Comparison of ENCODE assay signal across 9 cellular contexts in genomic region chr9:136977223-136978072, GRCh38. TPM values are rescaled to one million over a fixed set of nuclear protein-coding genes. Genes with fewer than 3 reads are reported as not detected.
DNase-seq lines count a peak whose midpoint lies in the region; ATAC-seq and TF ChIP-seq lines count a peak whose summit lies in the region.
"Had no signal": no experiment of that assay in that cellular context is flagged by ENCODE, and none has a peak within 500 bp of the region (broad histone marks: within the 10 kb centered on the region; RNA-seq: fewer than 3 reads in every experiment).

Gene PTGDS, plus strand, starts transcription at chr9:136977504. Its CDS starts 75 bp downstream, at chr9:136977579.

- H3K27ac ChIP-seq in ectodermal cell (ENCODE audit: insufficient read depth, low read depth, low read length, poor library complexity, severe bottlenecking): no peak within 1 kb of the TSS
- H3K27ac ChIP-seq in lung (ENCODE audit: low read depth in 1 of 2, low read length in 1 of 2): peak within 1 kb of the TSS; percentile 52 to 82
- H3K27ac ChIP-seq in substantia nigra (ENCODE audit: low read depth, low read length, poor library complexity, severe bottlenecking): peak within 1 kb of the TSS; percentile 99

- no peak for TF ChIP-seq CTCF in lung (IDR thresholded peaks at IDR 0.05; ENCODE audit: control extremely low read depth, extremely low read depth)
- no peak for TF ChIP-seq CTCF in endothelial cell (IDR thresholded peaks at IDR 0.05; ENCODE audit: unreplicated experiment)

- no peaks in the 10 kb centered on the region for H3K36me3 Mint-ChIP-seq in IgD-negative memory B cell
- peaks cover 4% of the 10 kb centered on the region for H3K36me3 Mint-ChIP-seq in endothelial cell (ENCODE audit: low read depth, unreplicated experiment)

- H3K36me3 ChIP-seq in ectodermal cell (ENCODE audit: control insufficient read depth, insufficient read depth, low read length) (no peaks in the 10 kb centered on the region), lung (ENCODE audit: control insufficient read depth in 2 of 2, insufficient read depth in 2 of 2, low read length in 2 of 2) (no peaks in the 10 kb centered on the region)

- H3K9me3 Mint-ChIP-seq in IgD-negative memory B cell (no peaks in the 10 kb centered on the region), endothelial cell (ENCODE audit: unreplicated experiment) (no peaks in the 10 kb centered on the region)

- ATAC-seq in lung (ENCODE audit: insufficient read depth, low FRiP score) (no peak), HG02610 (IDR thresholded peaks at IDR 0.05; ENCODE audit: unreplicated experiment) (no peak)

- peak within 1 kb of the TSS in 3 of 4 donors; percentile 21 to 45 (median 39) for H3K4me3 Mint-ChIP-seq in IgD-negative memory B cell
- no peak within 1 kb of the TSS for H3K4me3 Mint-ChIP-seq in endothelial cell (ENCODE audit: unreplicated experiment)

- H3K9me3 ChIP-seq in ectodermal cell (ENCODE audit: control insufficient read depth, low read length) (no peaks in the 10 kb centered on the region), lung (ENCODE audit: control insufficient read depth in 2 of 2, insufficient read depth in 1 of 2, low read length in 1 of 2) (peaks cover 0 to 3% of the 10 kb centered on the region in 2 donors)

- no peak within 1 kb of the TSS for H3K27ac Mint-ChIP-seq in IgD-negative memory B cell
- no peak within 1 kb of the TSS for H3K27ac Mint-ChIP-seq in endothelial cell (ENCODE audit: unreplicated experiment)

- DNase-seq in lung (ENCODE audit: low spot score) (peak; percentile 56), substantia nigra (lab: John Stamatoyannopoulos, UW) (peak; percentile 69 to 99 (median 96)), endothelial cell (ENCODE audit: low spot score) (no peak), NCI-H226 (no peak)
- DNase-seq in NK-92 treated with Interleukin-12 subunit alpha and Interleukin-12 subunit beta, amount 100 ng/mL, for 24 hours (lab: John Stamatoyannopoulos, UW): no peak

- H3K4me1 ChIP-seq in ectodermal cell (ENCODE audit: control insufficient read depth, insufficient read depth, low read length) (peaks cover 3% of the 10 kb centered on the region), lung (ENCODE audit: control insufficient read depth in 2 of 2, insufficient read depth in 2 of 2, low read length in 2 of 2) (peaks cover 0 to 28% of the 10 kb centered on the region in 2 donors)

- 24 to 25% methylated on average over 44 of the region's 44 CpGs for WGBS in ectodermal cell, 2 experiments
- WGBS in lung, 2 donors: 37 to 42% methylated on average over 38 to 44 of the region's 44 CpGs

- H3K27me3 ChIP-seq in ectodermal cell (ENCODE audit: control insufficient read depth, insufficient read depth, low read length, poor library complexity, severe bottlenecking) (peaks cover 14% of the 10 kb centered on the region), lung (ENCODE audit: control insufficient read depth, insufficient read depth) (no peaks in the 10 kb centered on the region)

- H3K4me1 Mint-ChIP-seq in IgD-negative memory B cell (peaks cover 0 to 6% (median 2%) of the 10 kb centered on the region in 3 donors), endothelial cell (ENCODE audit: unreplicated experiment) (no peaks in the 10 kb centered on the region)

- peak within 1 kb of the TSS; percentile 36 for H3K4me3 ChIP-seq in ectodermal cell (ENCODE audit: insufficient read depth, low read depth, low read length)
- peak within 1 kb of the TSS; percentile 31 for H3K4me3 ChIP-seq in lung

- H3K27me3 Mint-ChIP-seq in IgD-negative memory B cell (peaks cover 7% of the 10 kb centered on the region), endothelial cell (ENCODE audit: unreplicated experiment) (peaks cover 8% of the 10 kb centered on the region)

RNA-seq across cellular contexts. Expression of gene PTGDS, which starts in this region (rescaled TPM):
- polyA plus RNA-seq in IgD-negative memory B cell (not detected), lung (100 to 1,000 TPM in 1 of 2 donors, 10 to 100 TPM in 1; 19.4 to 158 TPM)
- polyA plus RNA-seq in ectodermal cell (2013, experiment 1 of 4): not detected
- 0.57 TPM for polyA plus RNA-seq in ectodermal cell (2013, experiment 2 of 4)
- polyA plus RNA-seq in ectodermal cell (2013, experiment 3 of 4): 1.0 TPM
- 1.2 TPM for polyA plus RNA-seq in ectodermal cell (2013, experiment 4 of 4)
- total RNA-seq in lung (100 to 1,000 TPM in 1 of 2 donors, 10 to 100 TPM in 1; 29.5 to 159 TPM), endothelial cell (ENCODE audit: unreplicated experiment) (not detected)
- total RNA-seq: glomerular endothelial cell had no signal

Comparison
In these comparisons a context has a peak if more than half of its experiments do, and no peak if none do; other contexts are left out.
1. RNA of gene PTGDS (total RNA-seq): 29.5 to 159 TPM in lung; not detected in endothelial cell (single experiment); every median in the first group is over 10 times any median in the second.
2. RNA of gene PTGDS (polyA plus RNA-seq): 19.4 to 158 TPM in lung; not detected in IgD-negative memory B cell (single experiment); every median in the first group is over 10 times any median in the second.
3. DNase-seq: peak in lung (single experiment) and substantia nigra (49 of 49); none in NK-92 treated with Interleukin-12 subunit alpha and Interleukin-12 subunit beta, amount 100 ng/mL, for 24 hours (single experiment), endothelial cell (single experiment) and NCI-H226 (single experiment).